16 cellular contexts compared by ENCODE assay signal in the genomic region with DNA sequence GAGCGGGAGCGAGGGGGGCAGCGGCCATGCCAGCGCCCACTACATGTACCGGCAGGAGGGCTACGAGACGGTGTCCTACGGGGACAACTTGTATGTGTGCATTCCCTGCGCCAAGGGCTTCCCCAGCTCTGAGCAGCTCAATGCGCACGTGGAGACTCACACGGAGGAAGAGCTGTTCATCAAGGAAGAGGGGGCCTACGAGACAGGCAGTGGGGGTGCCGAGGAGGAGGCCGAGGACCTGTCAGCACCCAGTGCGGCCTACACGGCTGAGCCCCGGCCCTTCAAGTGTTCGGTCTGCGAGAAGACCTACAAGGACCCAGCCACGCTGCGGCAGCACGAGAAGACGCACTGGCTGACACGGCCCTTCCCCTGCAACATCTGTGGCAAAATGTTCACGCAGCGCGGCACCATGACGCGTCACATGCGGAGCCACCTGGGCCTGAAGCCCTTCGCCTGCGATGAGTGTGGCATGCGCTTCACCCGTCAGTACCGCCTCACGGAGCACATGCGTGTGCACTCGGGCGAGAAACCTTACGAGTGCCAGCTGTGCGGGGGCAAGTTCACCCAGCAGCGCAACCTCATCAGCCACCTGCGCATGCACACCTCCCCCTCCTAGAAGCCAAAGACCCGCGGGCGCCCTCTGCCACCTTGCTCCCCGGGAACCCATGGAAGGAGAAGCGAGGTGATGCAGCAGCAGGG. TPM values are rescaled to one million over a fixed set of nuclear protein-coding genes. Genes with fewer than 3 reads are reported as not detected.
DNase-seq lines count a peak whose midpoint lies in the region; ATAC-seq and TF ChIP-seq lines count a peak whose summit lies in the region.
"Had no signal": no experiment of that assay in that cellular context is flagged by ENCODE, and none has a peak within 500 bp of the region (broad histone marks: within the 10 kb centered on the region; RNA-seq: fewer than 3 reads in every experiment).

No MANE protein-coding gene starts in this region.

- H3K9me3 Mint-ChIP-seq in activated naive CD4-positive, alpha-beta T cell treated with anti-CD3 and anti-CD28 coated beads, Interleukin-2, amount 50 U/mL, for 72 hours: no peaks in the 10 kb centered on the region
- no peaks in the 10 kb centered on the region for H3K9me3 Mint-ChIP-seq in activated naive CD4-positive, alpha-beta T cell treated with anti-CD3 and anti-CD28 coated beads, Interleukin-2, amount 10 ng/mL, durations not matched to agents 7 days and 5 days
- H3K9me3 Mint-ChIP-seq in glutamatergic neuron (ENCODE audit: unreplicated experiment) (peaks cover 8% of the 10 kb centered on the region), nephron progenitor cell (no peaks in the 10 kb centered on the region), Calu3 (ENCODE audit: low read depth, unreplicated experiment) (no peaks in the 10 kb centered on the region)

- CTCF ChIA-PET in activated naive CD4-positive, alpha-beta T cell treated with anti-CD3 and anti-CD28 coated beads, Interleukin-2, amount 10 ng/mL, durations not matched to agents 7 days and 5 days (lab: Charles Lee): no interaction called here
- CTCF ChIA-PET in Calu3 (lab: Charles Lee): no interaction called here

- no peak for TF ChIP-seq CTCF in glutamatergic neuron (IDR thresholded peaks at IDR 0.05; ENCODE audit: partially characterized antibody, unreplicated experiment)
- TF ChIP-seq CTCF in nephron progenitor cell (IDR thresholded peaks at IDR 0.05): no peak
- TF ChIP-seq CTCF in upper lobe of right lung (IDR thresholded peaks at IDR 0.05): no peak
- TF ChIP-seq CTCF in Calu3 (IDR thresholded peaks at IDR 0.05; ENCODE audit: unreplicated experiment): no peak

- no peaks in the 10 kb centered on the region for H3K4me1 Mint-ChIP-seq in activated naive CD4-positive, alpha-beta T cell treated with anti-CD3 and anti-CD28 coated beads, Interleukin-2, amount 10 ng/mL, durations not matched to agents 7 days and 5 days
- H3K4me1 Mint-ChIP-seq in glutamatergic neuron (ENCODE audit: low read depth, unreplicated experiment) (peaks cover 29% of the 10 kb centered on the region), nephron progenitor cell (peaks cover 36% of the 10 kb centered on the region), Calu3 (ENCODE audit: low read depth, unreplicated experiment) (no peaks in the 10 kb centered on the region)

- no peaks in the 10 kb centered on the region for H3K36me3 Mint-ChIP-seq in activated naive CD4-positive, alpha-beta T cell treated with anti-CD3 and anti-CD28 coated beads, Interleukin-2, amount 50 U/mL, for 72 hours
- peaks cover 3% of the 10 kb centered on the region for H3K36me3 Mint-ChIP-seq in activated naive CD4-positive, alpha-beta T cell treated with anti-CD3 and anti-CD28 coated beads, Interleukin-2, amount 10 ng/mL, durations not matched to agents 7 days and 5 days
- H3K36me3 Mint-ChIP-seq in glutamatergic neuron (ENCODE audit: unreplicated experiment) (no peaks in the 10 kb centered on the region), nephron progenitor cell (ENCODE audit: low read depth) (peaks cover 10% of the 10 kb centered on the region), Calu3 (ENCODE audit: insufficient read depth, unreplicated experiment) (peaks cover 16% of the 10 kb centered on the region)

- peak overlapping the region in 1 of 2 donors; percentile 14 for H3K27ac Mint-ChIP-seq in activated naive CD4-positive, alpha-beta T cell treated with anti-CD3 and anti-CD28 coated beads, Interleukin-2, amount 50 U/mL, for 72 hours
- H3K27ac Mint-ChIP-seq in activated naive CD4-positive, alpha-beta T cell treated with anti-CD3 and anti-CD28 coated beads, Interleukin-2, amount 10 ng/mL, durations not matched to agents 7 days and 5 days: no peak overlapping the region
- H3K27ac Mint-ChIP-seq in glutamatergic neuron (ENCODE audit: unreplicated experiment) (no peak overlapping the region), nephron progenitor cell (no peak overlapping the region), Calu3 (ENCODE audit: unreplicated experiment) (no peak overlapping the region)

- no TSS peak for BruUV-seq in Calu3 (replicated peaks; lab: Mats Ljungman, UMichigan)

- intact Hi-C loops in upper lobe of right lung (cut with DNase I): no loop called here
- intact Hi-C loops in Calu3 (cut with micrococcal nuclease; ENCODE audit: unreplicated experiment): no loop called here

- no peaks in the 10 kb centered on the region for H3K27me3 Mint-ChIP-seq in activated naive CD4-positive, alpha-beta T cell treated with anti-CD3 and anti-CD28 coated beads, Interleukin-2, amount 10 ng/mL, durations not matched to agents 7 days and 5 days
- H3K27me3 Mint-ChIP-seq in glutamatergic neuron (ENCODE audit: unreplicated experiment): peaks cover 10% of the 10 kb centered on the region
- no peaks in the 10 kb centered on the region for H3K27me3 Mint-ChIP-seq in nephron progenitor cell (ENCODE audit: low read depth, poor library complexity)
- H3K27me3 Mint-ChIP-seq in Calu3 (ENCODE audit: unreplicated experiment): no peaks in the 10 kb centered on the region

- H3K9me3 ChIP-seq in upper lobe of right lung: no peaks in the 10 kb centered on the region
- H3K9me3 ChIP-seq: Caco-2, esophagus muscularis mucosa had no signal

- no peak for ATAC-seq in activated naive CD4-positive, alpha-beta T cell treated with anti-CD3 and anti-CD28 coated beads, Interleukin-2, amount 50 U/mL, for 72 hours
- ATAC-seq in upper lobe of right lung: no peak
- ATAC-seq: PC-3 had no signal

- H3K27me3 ChIP-seq in upper lobe of right lung: no peaks in the 10 kb centered on the region
- H3K27me3 ChIP-seq: esophagus muscularis mucosa had no signal

- H3K4me3 ChIP-seq in upper lobe of right lung: no peak overlapping the region
- H3K4me3 ChIP-seq: esophagus muscularis mucosa, SK-N-MC had no signal

- DNase-seq in activated naive CD4-positive, alpha-beta T cell treated with anti-CD3 and anti-CD28 coated beads, Interleukin-2, amount 50 U/mL, for 72 hours (ENCODE audit: low spot score in 2 of 2): peak; percentile 1 to 39
- no peak for DNase-seq in activated naive CD4-positive, alpha-beta T cell treated with anti-CD3 and anti-CD28 coated beads, Interleukin-2, amount 10 ng/mL, durations not matched to agents 7 days and 5 days
- DNase-seq in glutamatergic neuron (peak; percentile 13), nephron progenitor cell (peak; percentile 5), upper lobe of right lung (peak; percentile 57), NCI-H1436 treated with DMSO at 0.1 percent for 48 hours (lab: John Stamatoyannopoulos, UW) (no peak), cerebellar nuclear complex (lab: John Stamatoyannopoulos, UW) (no peak), Calu3 (no peak)
- DNase-seq: activated naive CD4-positive, alpha-beta T cell; KG1; NCI-H1092 treated with DMSO at 0.1 percent for 48 hours; PC-3 had no signal

- no peak overlapping the region for H3K27ac ChIP-seq in upper lobe of right lung
- H3K27ac ChIP-seq: esophagus muscularis mucosa, HL-60, SK-N-MC had no signal

- no peaks in the 10 kb centered on the region for H3K4me1 ChIP-seq in upper lobe of right lung

- peaks cover 27% of the 10 kb centered on the region for H3K36me3 ChIP-seq in upper lobe of right lung

- no peak overlapping the region for H3K4me3 Mint-ChIP-seq in activated naive CD4-positive, alpha-beta T cell treated with anti-CD3 and anti-CD28 coated beads, Interleukin-2, amount 10 ng/mL, durations not matched to agents 7 days and 5 days
- H3K4me3 Mint-ChIP-seq in glutamatergic neuron (ENCODE audit: unreplicated experiment): no peak overlapping the region
- H3K4me3 Mint-ChIP-seq in nephron progenitor cell: no peak overlapping the region
- no peak overlapping the region for H3K4me3 Mint-ChIP-seq in Calu3 (ENCODE audit: low read depth, unreplicated experiment)

RNA-seq across cellular contexts. Expression of a gene that starts 20.9 kb away (rescaled TPM):
- 1 to 10 TPM in 1 of 2 donors, under 1 TPM in 1; 0.93 to 3.2 TPM for total RNA-seq in activated naive CD4-positive, alpha-beta T cell treated with anti-CD3 and anti-CD28 coated beads, Interleukin-2, amount 50 U/mL, for 72 hours
- total RNA-seq in glutamatergic neuron (ENCODE audit: unreplicated experiment) (11.5 TPM), upper lobe of right lung (4.0 TPM), Calu3 (2022) (2.2 and 2.6 TPM in 2 replicates)

RNA-seq across cellular contexts. Expression of a gene that starts 29.1 kb away (rescaled TPM):
- 1 to 10 TPM; 6.0 to 6.8 TPM for total RNA-seq in activated naive CD4-positive, alpha-beta T cell treated with anti-CD3 and anti-CD28 coated beads, Interleukin-2, amount 50 U/mL, for 72 hours
- total RNA-seq in glutamatergic neuron (ENCODE audit: unreplicated experiment) (60.7 TPM), upper lobe of right lung (5.1 TPM), Calu3 (2022) (7.7 and 8.2 TPM in 2 replicates)

Comparison
In these comparisons a context has a peak if more than half of its experiments do, and no peak if none do; other contexts are left out.
1. DNase-seq: peak in activated naive CD4-positive, alpha-beta T cell treated with anti-CD3 and anti-CD28 coated beads, Interleukin-2, amount 50 U/mL, for 72 hours (2 of 2), glutamatergic neuron (single experiment), nephron progenitor cell (single experiment) and upper lobe of right lung (single experiment); none in activated naive CD4-positive, alpha-beta T cell treated with anti-CD3 and anti-CD28 coated beads, Interleukin-2, amount 10 ng/mL, durations not matched to agents 7 days and 5 days (single experiment), NCI-H1436 treated with DMSO at 0.1 percent for 48 hours (single experiment), cerebellar nuclear complex (0 of 2) and Calu3 (single experiment).